ENCODE assay signal across 1 cellular context in the genomic region with DNA sequence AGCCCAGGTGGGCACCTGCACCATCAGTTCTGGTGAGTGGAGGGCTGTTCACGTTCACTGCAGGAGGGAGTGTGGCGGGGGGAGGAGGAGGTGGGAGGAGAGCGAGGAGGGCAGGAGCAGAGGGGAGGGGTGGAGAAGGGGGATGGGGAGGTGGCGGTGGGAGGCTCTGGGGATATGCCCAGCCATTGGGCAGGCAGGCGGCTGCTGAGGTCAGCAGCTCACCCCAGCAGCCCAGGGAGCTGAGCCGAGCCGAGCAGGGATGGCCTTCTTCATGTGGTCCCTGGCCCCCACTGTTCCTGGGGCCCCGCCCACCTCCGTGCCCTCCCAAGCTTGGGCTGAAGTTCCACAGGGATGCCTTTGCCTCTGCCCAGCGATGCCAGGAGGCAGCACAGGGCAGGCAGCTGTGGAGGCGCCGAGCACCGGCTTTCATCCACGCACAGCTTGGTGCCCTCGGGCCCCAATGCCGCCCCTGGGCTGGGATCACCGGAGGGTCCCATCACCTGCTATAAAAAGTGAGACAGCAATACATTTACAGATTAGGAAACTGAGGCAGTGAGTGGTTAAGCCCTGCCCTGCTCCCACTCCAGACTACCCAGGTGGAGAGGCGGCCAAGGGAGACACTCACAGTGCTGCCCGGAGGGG.
TF ChIP-seq lines count a peak whose summit lies in the region.

No MANE protein-coding gene starts in this region.

TF ChIP-seq in H1, 55 proteins besides CTCF, POLR2A, EP300 and RAD21:
- TF ChIP-seq GABPA (IDR thresholded peaks at IDR 0.05; ENCODE audit: borderline replicate concordance, insufficient read depth, low read length) (no peak), RNF2 (IDR thresholded peaks at IDR 0.05; ENCODE audit: borderline replicate concordance, low read depth, low read length, missing control alignments, poor library complexity, severe bottlenecking) (no peak), TCF12 (IDR thresholded peaks at IDR 0.05; ENCODE audit: low read depth, low read length) (no peak), SP2 (IDR thresholded peaks at IDR 0.05; ENCODE audit: low read length) (no peak), CHD2 (IDR thresholded peaks at IDR 0.05; ENCODE audit: low read length) (no peak), TEAD4 (IDR thresholded peaks at IDR 0.05; ENCODE audit: low read depth, low read length) (no peak), ZNF274 (IDR thresholded peaks at IDR 0.05; ENCODE audit: borderline replicate concordance, extremely low read depth, low read length) (no peak), E2F6 (IDR thresholded peaks at IDR 0.05) (no peak), SRF (IDR thresholded peaks at IDR 0.05; ENCODE audit: low read depth, low read length) (no peak), SIN3A (conservative IDR thresholded peaks at IDR 0.05 in 1 of 2, IDR thresholded peaks at IDR 0.05 in 1 of 2; ENCODE audit: low read depth in 1 of 2, low read length in 2 of 2) (no peak), BRCA1 (IDR thresholded peaks at IDR 0.05; ENCODE audit: low read depth, low read length) (no peak), TAF7 (optimal IDR thresholded peaks at IDR 0.05; ENCODE audit: borderline replicate concordance, low read depth, low read length) (no peak), SP1 (IDR thresholded peaks at IDR 0.05; ENCODE audit: low read depth, low read length) (no peak), HDAC2 (IDR thresholded peaks at IDR 0.05; ENCODE audit: borderline replicate concordance in 1 of 2, low read depth in 2 of 2, low read length in 2 of 2) (no peak), SP4 (IDR thresholded peaks at IDR 0.05; ENCODE audit: low read length) (no peak), POLR2AphosphoS5 (IDR thresholded peaks at IDR 0.05; ENCODE audit: low read depth, low read length) (no peak)
